29 cellular contexts compared by ENCODE assay signal in the genomic region with DNA sequence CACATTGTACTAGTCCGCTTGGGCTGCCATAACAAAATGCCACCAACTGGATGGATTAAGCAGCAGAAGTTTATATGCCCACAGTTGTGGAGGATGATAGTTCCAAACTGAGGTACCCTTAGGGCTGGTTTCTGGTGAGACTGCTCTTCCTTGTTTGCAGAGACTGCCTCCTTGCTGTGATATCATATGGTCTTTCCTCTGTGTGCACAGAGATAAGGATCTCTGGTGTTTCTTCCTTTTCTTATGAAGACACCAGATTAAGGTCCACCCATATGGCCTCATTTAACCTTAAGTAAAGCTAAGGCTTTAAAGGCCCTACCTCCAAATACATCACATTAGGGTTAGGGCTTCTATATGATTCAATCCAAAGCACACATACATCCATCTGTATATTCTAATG.
"Had no signal": no experiment of that assay in that cellular context is flagged by ENCODE, and none has a peak within 500 bp of the region (broad histone marks: within the 10 kb centered on the region; RNA-seq: fewer than 3 reads in every experiment).

No MANE protein-coding gene starts in this region.

- H3K36me3 Mint-ChIP-seq: T-cell had no signal

- H3K4me1 Mint-ChIP-seq: activated CD4-positive, alpha-beta T cell treated with anti-CD3 and anti-CD28 coated beads for 36 hours; activated CD4-positive, alpha-beta T cell treated with anti-CD3 and anti-CD28 coated beads, Interleukin-2, amount 10 ng/mL, durations not matched to agents 7 days and 5 days; T-cell had no signal

- H3K9me3 ChIP-seq: body of pancreas, SJSA1 had no signal

- H3K27ac Mint-ChIP-seq: activated CD4-positive, alpha-beta T cell treated with anti-CD3 and anti-CD28 coated beads for 36 hours; activated CD4-positive, alpha-beta T cell treated with anti-CD3 and anti-CD28 coated beads, Interleukin-2, amount 10 ng/mL, durations not matched to agents 7 days and 5 days; activated CD8-positive, alpha-beta T cell treated with anti-CD3 and anti-CD28 coated beads, Interleukin-2, amount 10 ng/mL, durations not matched to agents 7 days and 5 days; activated naive CD4-positive, alpha-beta T cell treated with anti-CD3 and anti-CD28 coated beads for 36 hours; activated naive CD4-positive, alpha-beta T cell treated with anti-CD3 and anti-CD28 coated beads, Interleukin-2, amount 50 U/mL, for 72 hours; activated T-cell treated with anti-CD3 and anti-CD28 coated beads, Interleukin-2, amount 50 U/mL, for 24 hours; T-cell; WTC11 had no signal

- H3K27me3 Mint-ChIP-seq: activated CD4-positive, alpha-beta T cell treated with anti-CD3 and anti-CD28 coated beads for 36 hours; activated CD4-positive, alpha-beta T cell treated with anti-CD3 and anti-CD28 coated beads, Interleukin-2, amount 10 ng/mL, durations not matched to agents 7 days and 5 days; activated T-cell treated with anti-CD3 and anti-CD28 coated beads, Interleukin-2, amount 50 U/mL, for 24 hours; T-cell had no signal

- ATAC-seq: activated CD4-positive, alpha-beta T cell treated with anti-CD3 and anti-CD28 coated beads for 36 hours; activated CD4-positive, CD25-positive, alpha-beta regulatory T cell treated with anti-CD3 and anti-CD28 coated beads, Interleukin-2, amount 50 U/mL, for 24 hours; activated CD8-positive, alpha-beta T cell treated with anti-CD3 and anti-CD28 coated beads, Interleukin-2, amount 10 ng/mL, durations not matched to agents 7 days and 5 days; activated naive CD4-positive, alpha-beta T cell treated with anti-CD3 and anti-CD28 coated beads, Interleukin-2, amount 50 U/mL, for 72 hours; body of pancreas; SK-N-SH treated with all-trans-retinoic acid at 6 μM for 48 hours; T-cell; WTC11 had no signal

- H3K36me3 ChIP-seq: adrenal gland, breast epithelium, SJSA1 had no signal

- H3K4me3 ChIP-seq: adrenal gland, body of pancreas, breast epithelium, coronary artery, SJSA1 had no signal

- H3K9me3 Mint-ChIP-seq: activated CD4-positive, alpha-beta T cell treated with anti-CD3 and anti-CD28 coated beads, Interleukin-2, amount 10 ng/mL, durations not matched to agents 7 days and 5 days had no signal

- H3K4me3 Mint-ChIP-seq: activated CD4-positive, alpha-beta T cell treated with anti-CD3 and anti-CD28 coated beads for 36 hours; activated CD4-positive, alpha-beta T cell treated with anti-CD3 and anti-CD28 coated beads, Interleukin-2, amount 10 ng/mL, durations not matched to agents 7 days and 5 days; activated CD8-positive, alpha-beta T cell treated with anti-CD3 and anti-CD28 coated beads, Interleukin-2, amount 10 ng/mL, durations not matched to agents 7 days and 5 days; activated naive CD4-positive, alpha-beta T cell treated with anti-CD3 and anti-CD28 coated beads for 36 hours; activated T-cell treated with anti-CD3 and anti-CD28 coated beads, Interleukin-2, amount 50 U/mL, for 24 hours; T-cell; WTC11 had no signal

- H3K4me1 ChIP-seq: adrenal gland, body of pancreas, breast epithelium, SJSA1 had no signal

- DNase-seq: activated CD4-positive, alpha-beta T cell treated with anti-CD3 and anti-CD28 coated beads for 36 hours; activated CD4-positive, alpha-beta T cell treated with anti-CD3 and anti-CD28 coated beads, Interleukin-2, amount 10 ng/mL, durations not matched to agents 7 days and 5 days; activated CD4-positive, alpha-beta T cell treated with anti-CD3 and anti-CD28 coated beads, Interleukin-2, amount 50 U/mL, for 48 hours; activated CD8-positive, alpha-beta T cell treated with anti-CD3 and anti-CD28 coated beads, Interleukin-2, amount 10 ng/mL, durations not matched to agents 7 days and 5 days; activated gamma-delta T cell treated with Interleukin-2 at 50 U/mL for 16 hours; activated naive CD4-positive, alpha-beta T cell treated with anti-CD3 and anti-CD28 coated beads for 36 hours; activated T-cell treated with anti-CD3 and anti-CD28 coated beads, Interleukin-2, amount 50 U/mL, for 24 hours; adrenal gland; body of pancreas; KG1; NCI-H1048; NCI-H1105 treated with DMSO at 0.1 percent for 48 hours; NCI-H1436; NCI-H1694; NCI-H1930; NCI-H510A; NCI-H526; NCI-H774; SHP77; T-cell; T-helper 2 cell; T-helper 9 cell had no signal

- H3K27ac ChIP-seq: adrenal gland, body of pancreas, breast epithelium, coronary artery, SJSA1 had no signal

- H3K27me3 ChIP-seq: adrenal gland, body of pancreas, breast epithelium, SJSA1 had no signal
